ENCODE assay signal across 23 cellular contexts in genomic region chr5:143544606-143545005, GRCh38.
"Had no signal": no experiment of that assay in that cellular context is flagged by ENCODE, and none has a peak within 500 bp of the region (broad histone marks: within the 10 kb centered on the region; RNA-seq: fewer than 3 reads in every experiment).

No MANE protein-coding gene starts in this region.

- FAIRE-seq: endothelial cell of umbilical vein, small intestine had no signal

- H3K9me3 ChIP-seq: ovary, upper lobe of right lung, vagina had no signal

- H3K36me3 Mint-ChIP-seq: mesothelial cell of epicardium; natural killer cell; stimulated activated effector memory CD8-positive, alpha-beta T cell treated with anti-CD3 and anti-CD28 coated beads, Interleukin-12 subunit alpha, Interleukin-12 subunit beta, amount 100 ng/mL, for 72 hours had no signal

- H3K4me1 Mint-ChIP-seq: stimulated activated effector memory CD8-positive, alpha-beta T cell treated with anti-CD3 and anti-CD28 coated beads, Interleukin-12 subunit alpha, Interleukin-12 subunit beta, amount 100 ng/mL, for 72 hours had no signal

- H3K27me3 ChIP-seq: ovary, tibial artery, upper lobe of right lung, vagina had no signal

- H3K4me3 Mint-ChIP-seq: endodermal cell; mesothelial cell of epicardium; natural killer cell; neural crest cell; stimulated activated effector memory CD8-positive, alpha-beta T cell treated with anti-CD3 and anti-CD28 coated beads, Interleukin-12 subunit alpha, Interleukin-12 subunit beta, amount 100 ng/mL, for 72 hours; stimulated activated naive CD8-positive, alpha-beta T cell treated with anti-CD3 and anti-CD28 coated beads, Interleukin-15, Interleukin-2, amounts not matched to agents 100 ng/mL and 50 ng/mL, for 24 hours had no signal

- ATAC-seq: left lobe of liver; natural killer cell; right cardiac atrium; stimulated activated effector memory CD8-positive, alpha-beta T cell treated with anti-CD3 and anti-CD28 coated beads, Interleukin-12 subunit alpha, Interleukin-12 subunit beta, amount 100 ng/mL, for 72 hours; upper lobe of right lung had no signal

- H3K9me3 Mint-ChIP-seq: natural killer cell; stimulated activated effector memory CD8-positive, alpha-beta T cell treated with anti-CD3 and anti-CD28 coated beads, Interleukin-12 subunit alpha, Interleukin-12 subunit beta, amount 100 ng/mL, for 72 hours had no signal

- H3K4me3 ChIP-seq: coronary artery, ovary, tibial artery, upper lobe of right lung, vagina had no signal

- H3K27ac ChIP-seq: coronary artery, ovary, tibial artery, upper lobe of right lung, vagina had no signal

- H3K36me3 ChIP-seq: ovary, tibial artery, upper lobe of right lung, vagina had no signal

- DNase-seq: effector CD4-positive, alpha-beta T cell; endodermal cell; erythroblast; foreskin melanocyte; head of caudate nucleus; hippocampal formation; natural killer cell; ovary; right cardiac atrium; small intestine; stimulated activated CD4-positive, alpha-beta T cell treated with anti-CD3 and anti-CD28 coated beads, Interleukin-4, amount 100 ng/mL, for 1 hour; stimulated activated CD8-positive, alpha-beta memory T cell treated with anti-CD3 and anti-CD28 coated beads, Interleukin-4, amount 100 ng/mL, for 48 hours; tibial artery; upper lobe of right lung had no signal

- H3K4me1 ChIP-seq: tibial artery, upper lobe of right lung, vagina had no signal

- H3K27ac Mint-ChIP-seq: endodermal cell; mesothelial cell of epicardium; natural killer cell; progenitor cell of endocrine pancreas; stimulated activated effector memory CD8-positive, alpha-beta T cell treated with anti-CD3 and anti-CD28 coated beads, Interleukin-12 subunit alpha, Interleukin-12 subunit beta, amount 100 ng/mL, for 72 hours; stimulated activated naive CD8-positive, alpha-beta T cell treated with anti-CD3 and anti-CD28 coated beads, Interleukin-15, Interleukin-2, amounts not matched to agents 100 ng/mL and 50 ng/mL, for 24 hours had no signal
